Comparison of ENCODE assay signal across 8 cellular contexts in genomic region chr12:48001426-48002178, GRCh38. TPM values are rescaled to one million over a fixed set of nuclear protein-coding genes. Genes with fewer than 3 reads are reported as not detected.
DNase-seq lines count a peak whose midpoint lies in the region; ATAC-seq and TF ChIP-seq lines count a peak whose summit lies in the region.

No MANE protein-coding gene starts in this region.

- peak overlapping the region; percentile 42 for H3K27ac Mint-ChIP-seq in activated CD4-positive, alpha-beta T cell treated with anti-CD3 and anti-CD28 coated beads, Interleukin-2, amount 10 ng/mL, durations not matched to agents 24 days and 14 days

- H3K4me1 ChIP-seq in colonic mucosa (peaks cover 28% of the 10 kb centered on the region), tibial nerve (peaks cover 0 to 49% (median 37%) of the 10 kb centered on the region in 4 donors)

- TF ChIP-seq POLR2A in lower leg skin (IDR thresholded peaks at IDR 0.05) (no peak), tibial nerve (IDR thresholded peaks at IDR 0.05) (no peak)

- peaks cover 60% of the 10 kb centered on the region for H3K27me3 ChIP-seq in colonic mucosa
- peaks cover 0 to 66% of the 10 kb centered on the region in 2 donors for H3K27me3 ChIP-seq in tibial nerve

- peaks cover 33% of the 10 kb centered on the region for H3K4me1 Mint-ChIP-seq in activated CD4-positive, alpha-beta T cell treated with anti-CD3 and anti-CD28 coated beads, Interleukin-2, amount 10 ng/mL, durations not matched to agents 24 days and 14 days

- TF ChIP-seq EP300 in tibial nerve (IDR thresholded peaks at IDR 0.05), result no peak

- peak overlapping the region; percentile 73 for H3K4me3 Mint-ChIP-seq in activated CD4-positive, alpha-beta T cell treated with anti-CD3 and anti-CD28 coated beads, Interleukin-2, amount 10 ng/mL, durations not matched to agents 24 days and 14 days

- peak overlapping the region in 1 of 2 donors; percentile 12 for H3K9ac ChIP-seq in colonic mucosa (ENCODE audit: low read depth in 2 of 2, low read length in 2 of 2)

- peak; percentile 72 for DNase-seq in activated CD4-positive, alpha-beta T cell treated with anti-CD3 and anti-CD28 coated beads, Interleukin-2, amount 10 ng/mL, durations not matched to agents 24 days and 14 days
- DNase-seq in activated CD4-positive, alpha-beta T cell treated with anti-CD3 and anti-CD28 coated beads for 1 hour, result no peak
- DNase-seq in NCI-H526 (lab: John Stamatoyannopoulos, UW) (peak; percentile 44 to 84), colonic mucosa (peak; percentile 69), lower leg skin (ENCODE audit: low spot score in 2 of 2) (peak in 1 of 2 donors; percentile 88), tibial nerve (ENCODE audit: low spot score in 2 of 2) (no peak)

- H3K9me3 ChIP-seq in colonic mucosa, result no peaks in the 10 kb centered on the region
- H3K9me3 ChIP-seq in tibial nerve, result no peaks in the 10 kb centered on the region

- WGBS in lower leg skin, 2 donors, result 1% methylated on average over 42 to 51 of the region's 51 CpGs
- 1% methylated on average over 51 of the region's 51 CpGs for WGBS in tibial nerve, 2 donors

- ATAC-seq in HG03565 (IDR thresholded peaks at IDR 0.05; ENCODE audit: unreplicated experiment), result no peak
- ATAC-seq in HG02840 (IDR thresholded peaks at IDR 0.05; ENCODE audit: low FRiP score, unreplicated experiment), result no peak

- no peaks in the 10 kb centered on the region for H3K9me3 Mint-ChIP-seq in activated CD4-positive, alpha-beta T cell treated with anti-CD3 and anti-CD28 coated beads, Interleukin-2, amount 10 ng/mL, durations not matched to agents 24 days and 14 days

- H3K36me3 ChIP-seq in colonic mucosa (no peaks in the 10 kb centered on the region), tibial nerve (no peaks in the 10 kb centered on the region)

- no peak overlapping the region for H3K27ac ChIP-seq in colonic mucosa
- H3K27ac ChIP-seq in tibial nerve, result no peak overlapping the region

- H3K27me3 Mint-ChIP-seq in activated CD4-positive, alpha-beta T cell treated with anti-CD3 and anti-CD28 coated beads, Interleukin-2, amount 10 ng/mL, durations not matched to agents 24 days and 14 days, result peaks cover 90% of the 10 kb centered on the region

- H3K4me3 ChIP-seq in colonic mucosa, result peak overlapping the region; percentile 33
- H3K4me3 ChIP-seq in lower leg skin (ENCODE audit: low read depth, poor library complexity, severe bottlenecking), result peak overlapping the region; percentile 11
- H3K4me3 ChIP-seq in tibial nerve, result peak overlapping the region; percentile 26 to 55 (median 47)

- intact Hi-C loops in activated CD4-positive, alpha-beta T cell treated with anti-CD3 and anti-CD28 coated beads, Interleukin-2, amount 10 ng/mL, durations not matched to agents 24 days and 14 days (cut with micrococcal nuclease), result loop anchor here (5.0 kb wide), 2 partner anchors 186 to 981 kb away; no protein-coding TSS in a partner anchor
- intact Hi-C loops in colonic mucosa (cut with DNase I), result no loop called here
- intact Hi-C loops in lower leg skin (cut with DNase I; ENCODE audit: low total_unique reads), result no loop called here

- TF ChIP-seq CTCF in colonic mucosa (IDR thresholded peaks at IDR 0.05), result no peak
- TF ChIP-seq CTCF in lower leg skin (IDR thresholded peaks at IDR 0.05), result no peak
- no peak for TF ChIP-seq CTCF in tibial nerve (IDR thresholded peaks at IDR 0.05)

- no peaks in the 10 kb centered on the region for H3K36me3 Mint-ChIP-seq in activated CD4-positive, alpha-beta T cell treated with anti-CD3 and anti-CD28 coated beads, Interleukin-2, amount 10 ng/mL, durations not matched to agents 24 days and 14 days (ENCODE audit: low read depth)

RNA-seq across cellular contexts. Expression of gene COL2A1, which starts 2.7 kb away (rescaled TPM):
- 0.07 TPM in 1 of 2 replicates, not detected in the other for total RNA-seq in activated CD4-positive, alpha-beta T cell treated with anti-CD3 and anti-CD28 coated beads, Interleukin-2, amount 10 ng/mL, durations not matched to agents 24 days and 14 days
- total RNA-seq in colonic mucosa (1 to 10 TPM; 1.1 to 1.3 TPM), lower leg skin (under 1 TPM in 2 of 4 donors, not detected in 2; 0.07 to 0.26 TPM), tibial nerve (not detected)

RNA-seq across cellular contexts. Expression of gene TMEM106C, which starts 38.2 kb away (rescaled TPM):
- total RNA-seq in activated CD4-positive, alpha-beta T cell treated with anti-CD3 and anti-CD28 coated beads, Interleukin-2, amount 10 ng/mL, durations not matched to agents 24 days and 14 days, result 155 and 162 TPM in 2 replicates
- total RNA-seq in colonic mucosa (100 to 1,000 TPM; 187 to 258 TPM), lower leg skin (10 to 100 TPM; 40.9 to 56.7 (median 42.3) TPM), tibial nerve (10 to 100 TPM; 26.9 to 69.7 (median 49.5) TPM)

Comparison
In these comparisons a context has a peak if more than half of its experiments do, and no peak if none do; other contexts are left out.
1. DNase-seq: peak in activated CD4-positive, alpha-beta T cell treated with anti-CD3 and anti-CD28 coated beads, Interleukin-2, amount 10 ng/mL, durations not matched to agents 24 days and 14 days (single experiment), NCI-H526 (2 of 2) and colonic mucosa (single experiment); none in activated CD4-positive, alpha-beta T cell treated with anti-CD3 and anti-CD28 coated beads for 1 hour (single experiment) and tibial nerve (0 of 2).
2. Peak in every context shown above with its lines, with median percentiles within 50 percentile points of each other: H3K4me3 ChIP-seq.